In genomic region chr12:48336066-48336465, GRCh38 we compare ENCODE assay signal across 18 cellular contexts.
"Had no signal": no experiment of that assay in that cellular context is flagged by ENCODE, and none has a peak within 500 bp of the region (broad histone marks: within the 10 kb centered on the region; RNA-seq: fewer than 3 reads in every experiment).

No MANE protein-coding gene starts in this region.

- H3K27ac ChIP-seq: breast epithelium, esophagus muscularis mucosa, hepatocyte, thoracic aorta, WERI-Rb-1 had no signal

- DNase-seq: activated CD4-positive, alpha-beta T cell treated with anti-CD3 and anti-CD28 coated beads for 1 hour; activated CD8-positive, alpha-beta memory T cell treated with anti-CD3 and anti-CD28 coated beads for 24 hours; activated CD8-positive, alpha-beta memory T cell treated with anti-CD3 and anti-CD28 coated beads, Interleukin-2, amount 50 U/mL, for 48 hours; activated effector memory CD4-positive, alpha-beta T cell treated with anti-CD3 and anti-CD28 coated beads, Interleukin-2, amount 50 U/mL, for 16 hours; activated naive CD4-positive, alpha-beta T cell treated with anti-CD3 and anti-CD28 coated beads, Interleukin-2, amount 50 U/mL, for 16 hours; activated T-cell treated with anti-CD3 and anti-CD28 coated beads, Interleukin-2, amount 50 U/mL, for 72 hours; cerebellar nuclear complex; effector CD8-positive, alpha-beta T cell; left cardiac atrium; occipital lobe; small intestine; stimulated activated CD4-positive, alpha-beta T cell treated with anti-CD3 and anti-CD28 coated beads, Interleukin-4, amount 100 ng/mL, for 1 hour; T-helper 2 cell; WERI-Rb-1 had no signal

- ATAC-seq: activated T-cell treated with anti-CD3 and anti-CD28 coated beads, Interleukin-2, amount 50 U/mL, for 72 hours had no signal
